Comparison of ENCODE assay signal across 1 cellular context in the genomic region with DNA sequence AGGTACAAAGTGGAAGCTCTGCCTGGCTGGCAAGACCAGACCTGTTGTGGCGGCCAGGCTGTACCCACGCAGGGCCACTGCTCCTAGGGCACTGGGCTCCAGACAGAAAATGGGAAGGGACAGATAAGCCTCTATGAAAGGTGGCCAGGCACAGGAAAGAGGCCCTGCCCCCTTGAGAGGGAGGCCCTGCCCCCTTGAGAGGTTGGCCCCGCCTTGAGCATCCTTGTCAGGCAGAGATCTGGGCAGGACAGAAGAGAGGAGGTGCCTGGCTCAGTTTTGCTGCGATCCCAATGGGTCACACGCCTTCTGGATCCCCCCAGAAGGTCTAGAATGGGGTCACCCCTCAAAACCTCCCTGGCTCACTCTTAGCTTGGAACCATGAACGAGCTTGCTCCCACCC.
TF ChIP-seq lines count a peak whose summit lies in the region.

No MANE protein-coding gene starts in this region.

TF ChIP-seq in K562, 482 proteins besides CTCF, POLR2A, EP300 and RAD21 (continued from another document):
- no peak for TF ChIP-seq RREB1 (CRISPR knock-in tag; IDR thresholded peaks at IDR 0.05)
